In genomic region chr9:35014517-35014916, GRCh38 we compare ENCODE assay signal across 26 cellular contexts.
"Had no signal": no experiment of that assay in that cellular context is flagged by ENCODE, and none has a peak within 500 bp of the region (broad histone marks: within the 10 kb centered on the region; RNA-seq: fewer than 3 reads in every experiment).

No MANE protein-coding gene starts in this region.

- H3K4me1 Mint-ChIP-seq: nephron; neural crest cell; stimulated activated naive B cell treated with anti-CD40 and anti-IgM and Interleukin-4, amounts not matched to agents 10 μg/mL and 1 μg/mL and 100 μg/mL, for 72 hours had no signal

- H3K4me3 ChIP-seq: hepatocyte, lower lobe of right lung, pancreas, prostate gland, skin epidermis, stomach, testis, thyroid gland, transverse colon, upper lobe of left lung, vagina had no signal

- H3K27me3 Mint-ChIP-seq: naive thymus-derived CD8-positive, alpha-beta T cell; stimulated activated naive B cell treated with anti-CD40 and anti-IgM and Interleukin-4, amounts not matched to agents 10 μg/mL and 1 μg/mL and 100 μg/mL, for 72 hours had no signal

- H3K27ac ChIP-seq: hepatocyte, lower lobe of right lung, pancreas, prostate gland, skin epidermis, stomach, testis, thyroid gland, transverse colon, upper lobe of left lung, vagina had no signal

- ATAC-seq: left lobe of liver; lower lobe of right lung; naive thymus-derived CD8-positive, alpha-beta T cell; pancreas; sciatic nerve; stimulated activated naive B cell treated with anti-CD40 and anti-IgM and Interleukin-4, amounts not matched to agents 10 μg/mL and 1 μg/mL and 100 μg/mL, for 72 hours; stimulated activated naive CD8-positive, alpha-beta T cell treated with anti-CD3 and anti-CD28 coated beads, Interleukin-15, Interleukin-2, amounts not matched to agents 100 U/mL and 50 U/mL, for 24 hours had no signal

- H3K27ac Mint-ChIP-seq: naive thymus-derived CD8-positive, alpha-beta T cell; nephron; stimulated activated naive B cell treated with anti-CD40 and anti-IgM and Interleukin-4, amounts not matched to agents 10 μg/mL and 1 μg/mL and 100 μg/mL, for 72 hours had no signal

- H3K4me2 ChIP-seq: hepatocyte had no signal

- H3K4me3 Mint-ChIP-seq: naive thymus-derived CD8-positive, alpha-beta T cell; nephron; neural crest cell; stimulated activated naive B cell treated with anti-CD40 and anti-IgM and Interleukin-4, amounts not matched to agents 10 μg/mL and 1 μg/mL and 100 μg/mL, for 72 hours had no signal

- H3K27me3 ChIP-seq: hepatocyte, pancreas, stomach, testis, thyroid gland, transverse colon, upper lobe of left lung, vagina had no signal

- H3K36me3 ChIP-seq: prostate gland had no signal

- H3K9me3 ChIP-seq: pancreas, prostate gland, testis, thyroid gland, vagina had no signal

- DNase-seq: islet precursor cell; lower lobe of right lung; mammary epithelial cell; mesenchymal stem cell; naive thymus-derived CD8-positive, alpha-beta T cell; nucleus accumbens; pancreas; stimulated activated CD4-positive, alpha-beta T cell treated with anti-CD3 and anti-CD28 coated beads, Interleukin-12 subunit alpha, Interleukin-12 subunit beta, amount 100 ng/mL, for 4 hours; stimulated activated CD4-positive, alpha-beta T cell treated with anti-CD3 and anti-CD28 coated beads, Interleukin-15, amount 100 ng/mL, for 24 hours; stimulated activated CD4-positive, alpha-beta T cell treated with anti-CD3 and anti-CD28 coated beads, Interleukin-2, amount 100 ng/mL, for 24 hours; stimulated activated CD4-positive, alpha-beta T cell treated with anti-CD3 and anti-CD28 coated beads, Interleukin-4, amount 100 ng/mL, for 1 hour; stimulated activated naive B cell treated with anti-CD40 and anti-IgM and Interleukin-4, amounts not matched to agents 10 μg/mL and 1 μg/mL and 100 μg/mL, for 72 hours; stimulated activated naive CD8-positive, alpha-beta T cell treated with anti-CD3 and anti-CD28 coated beads, Interleukin-15, Interleukin-2, amounts not matched to agents 100 U/mL and 50 U/mL, for 24 hours; stomach; testis; thyroid gland; transverse colon; upper lobe of left lung had no signal

- H3K4me1 ChIP-seq: lower lobe of right lung, pancreas, prostate gland, stomach, testis, thyroid gland, transverse colon, upper lobe of left lung, vagina had no signal
